In the genomic region with DNA sequence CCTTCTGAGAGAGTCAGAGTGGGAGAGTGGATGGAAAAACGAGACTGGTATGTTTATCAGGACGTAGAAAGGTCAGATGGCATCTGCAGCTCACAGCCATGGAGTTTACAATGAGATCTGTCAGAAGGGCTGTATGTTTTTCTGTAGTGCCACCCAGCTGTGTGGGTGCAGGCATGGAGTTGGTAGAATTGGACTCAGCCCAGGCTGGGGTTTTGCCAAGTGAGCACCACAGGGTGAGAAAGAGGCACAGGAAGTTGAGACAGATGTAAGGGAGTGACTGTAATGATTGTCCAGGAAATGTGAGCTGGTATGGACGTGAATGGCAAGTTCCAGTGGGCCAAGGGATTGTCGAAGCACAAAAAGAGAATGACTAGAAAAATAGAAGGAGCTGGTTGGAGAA, we compare ENCODE assay signal across 2 cellular contexts.
A peak's percentile ranks its signal among the peaks of the same experiment; 100 is the strongest.
TF ChIP-seq lines count a peak whose summit lies in the region.

No MANE protein-coding gene starts in this region.

TF ChIP-seq in HEK293, 187 proteins besides CTCF, POLR2A, EP300 and RAD21 (continued from another document):
- TF ChIP-seq PRDM10 (tag by site-specific recombination; IDR thresholded peaks at IDR 0.05) = 0 out of 2 replicates have a peak, but pooled peaks have one; percentile 20

TF ChIP-seq in SK-N-SH, 30 proteins besides CTCF, POLR2A, EP300 and RAD21 (continued from another document):
- TF ChIP-seq, protein P1, sequence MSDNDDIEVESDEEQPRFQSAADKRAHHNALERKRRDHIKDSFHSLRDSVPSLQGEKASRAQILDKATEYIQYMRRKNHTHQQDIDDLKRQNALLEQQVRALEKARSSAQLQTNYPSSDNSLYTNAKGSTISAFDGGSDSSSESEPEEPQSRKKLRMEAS (IDR thresholded peaks at IDR 0.05; ENCODE audit: low read depth) = peak; percentile 72
- TF ChIP-seq NRF1 (IDR thresholded peaks at IDR 0.05; ENCODE audit: low read depth, low read length) (no peak), PBX3 (IDR thresholded peaks at IDR 0.05) (0 out of 2 replicates have a peak, but pooled peaks have one; percentile 15), FOSL2 (IDR thresholded peaks at IDR 0.05; ENCODE audit: borderline replicate concordance, low read depth) (no peak), MXI1 (IDR thresholded peaks at IDR 0.05; ENCODE audit: low read depth, low read length) (no peak), TCF12 (IDR thresholded peaks at IDR 0.05) (peak; percentile 51; the same call in 1 of the 2 replicates), NFIC (IDR thresholded peaks at IDR 0.05; ENCODE audit: borderline replicate concordance) (peak; percentile 85), SIN3A (IDR thresholded peaks at IDR 0.05; ENCODE audit: borderline replicate concordance, low read depth, low read length) (peak; percentile 37; the same call in 1 of the 2 replicates), CHD2 (IDR thresholded peaks at IDR 0.05; ENCODE audit: low read length, partially characterized antibody) (no peak), MEF2A (IDR thresholded peaks at IDR 0.05; ENCODE audit: borderline replicate concordance, low read depth) (no peak), RCOR1 (IDR thresholded peaks at IDR 0.05; ENCODE audit: low read length) (no peak), RFX5 (IDR thresholded peaks at IDR 0.05; ENCODE audit: low read length) (no peak)
- TF ChIP-seq, protein P2, sequence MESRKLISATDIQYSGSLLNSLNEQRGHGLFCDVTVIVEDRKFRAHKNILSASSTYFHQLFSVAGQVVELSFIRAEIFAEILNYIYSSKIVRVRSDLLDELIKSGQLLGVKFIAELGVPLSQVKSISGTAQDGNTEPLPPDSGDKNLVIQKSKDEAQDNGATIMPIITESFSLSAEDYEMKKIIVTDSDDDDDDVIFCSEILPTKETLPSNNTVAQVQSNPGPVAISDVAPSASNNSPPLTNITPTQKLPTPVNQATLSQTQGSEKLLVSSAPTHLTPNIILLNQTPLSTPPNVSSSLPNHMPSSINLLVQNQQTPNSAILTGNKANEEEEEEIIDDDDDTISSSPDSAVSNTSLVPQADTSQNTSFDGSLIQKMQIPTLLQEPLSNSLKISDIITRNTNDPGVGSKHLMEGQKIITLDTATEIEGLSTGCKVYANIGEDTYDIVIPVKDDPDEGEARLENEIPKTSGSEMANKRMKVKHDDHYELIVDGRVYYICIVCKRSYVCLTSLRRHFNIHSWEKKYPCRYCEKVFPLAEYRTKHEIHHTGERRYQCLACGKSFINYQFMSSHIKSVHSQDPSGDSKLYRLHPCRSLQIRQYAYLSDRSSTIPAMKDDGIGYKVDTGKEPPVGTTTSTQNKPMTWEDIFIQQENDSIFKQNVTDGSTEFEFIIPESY (IDR thresholded peaks at IDR 0.05; ENCODE audit: borderline replicate concordance, low read depth) = no peak
